ENCODE assay signal across 25 cellular contexts in genomic region chr17:76119409-76120371, GRCh38. TPM values are rescaled to one million over a fixed set of nuclear protein-coding genes. Genes with fewer than 3 reads are reported as not detected.
"Had no signal": no experiment of that assay in that cellular context is flagged by ENCODE, and none has a peak within 500 bp of the region (broad histone marks: within the 10 kb centered on the region; RNA-seq: fewer than 3 reads in every experiment).

No MANE protein-coding gene starts in this region.

- H3K27ac ChIP-seq: body of pancreas, colonic mucosa, esophagus squamous epithelium, prostate gland, thoracic aorta had no signal

- H3K4me3 ChIP-seq: body of pancreas, colonic mucosa, esophagus squamous epithelium, prostate gland, thoracic aorta had no signal

- H3K9me3 ChIP-seq: body of pancreas, colonic mucosa, esophagus squamous epithelium, prostate gland, thoracic aorta had no signal

- H3K4me1 ChIP-seq: colonic mucosa had no signal

- H3K27me3 ChIP-seq: colonic mucosa, esophagus squamous epithelium had no signal

- H3K36me3 ChIP-seq: colonic mucosa, esophagus squamous epithelium, prostate gland, thoracic aorta had no signal

- DNase-seq: activated CD4-positive, alpha-beta memory T cell treated with anti-CD3 and anti-CD28 coated beads for 36 hours; activated CD4-positive, alpha-beta T cell treated with anti-CD3 and anti-CD28 coated beads for 1 hour; activated gamma-delta T cell; activated naive CD8-positive, alpha-beta T cell treated with anti-CD3 and anti-CD28 coated beads for 36 hours; activated T-cell treated with anti-CD3 and anti-CD28 coated beads, Interleukin-2, amount 50 U/mL, for 4 hours; amygdala; body of pancreas; caudate nucleus; colonic mucosa; effector CD4-positive, alpha-beta T cell; esophagus squamous epithelium; hippocampal formation; left ventricle myocardium superior; mesenchymal stem cell; occipital lobe; stimulated activated CD4-positive, alpha-beta T cell treated with anti-CD3 and anti-CD28 coated beads, Interleukin-1b, Interleukin-23, amount 100 ng/mL, for 48 hours; T-helper 1 cell; T1000 had no signal

RNA-seq across cellular contexts. Expression of gene FOXJ1, which starts 21.4 kb away (rescaled TPM):
- total RNA-seq: endothelial cell of umbilical vein, fibroblast of villous mesenchyme, left ventricle myocardium superior, mucosa of gallbladder, thoracic aorta had no signal
- polyA plus RNA-seq: endothelial cell of umbilical vein had no signal

RNA-seq across cellular contexts. Expression of gene ZACN, which starts 40.7 kb away (rescaled TPM):
- total RNA-seq: body of pancreas, colonic mucosa, endothelial cell of umbilical vein, esophagus squamous epithelium, fibroblast of villous mesenchyme, kidney epithelial cell, left ventricle myocardium superior, mucosa of gallbladder, occipital lobe, prostate gland, thoracic aorta, ureter had no signal

RNA-seq across cellular contexts. Expression of gene GALR2, which starts 45.1 kb away (rescaled TPM):
- total RNA-seq: endothelial cell of umbilical vein, fibroblast of villous mesenchyme, left ventricle myocardium superior, occipital lobe, ureter had no signal
